28 cellular contexts compared by ENCODE assay signal in the genomic region with DNA sequence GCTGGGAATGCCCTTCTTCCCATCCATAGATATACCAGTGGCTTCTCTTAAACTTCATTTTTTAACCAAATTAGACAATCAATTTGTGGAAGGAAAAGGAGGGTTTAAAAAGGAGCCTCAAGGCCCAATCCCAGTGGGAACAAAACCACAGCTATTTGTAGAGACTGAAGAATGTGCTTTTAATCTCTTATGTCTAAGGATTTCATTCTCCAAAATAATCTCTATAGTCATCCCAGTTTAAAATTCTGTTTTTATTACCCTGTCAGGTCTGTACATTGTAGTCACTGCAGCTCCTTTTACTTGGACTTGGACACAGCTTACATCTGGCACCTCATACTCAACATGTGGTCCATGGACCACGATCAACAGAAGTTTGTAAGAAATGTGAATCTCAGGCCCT.
DNase-seq lines count a peak whose midpoint lies in the region; ATAC-seq, FAIRE-seq and TF ChIP-seq lines count a peak whose summit lies in the region.
"Had no signal": no experiment of that assay in that cellular context is flagged by ENCODE, and none has a peak within 500 bp of the region (broad histone marks: within the 10 kb centered on the region; RNA-seq: fewer than 3 reads in every experiment).

No MANE protein-coding gene starts in this region.

- no peak for TF ChIP-seq CTCF in astrocyte (IDR thresholded peaks at IDR 0.05; ENCODE audit: insufficient read depth, low read depth, low read length)

- H3K4me3 Mint-ChIP-seq in astrocyte (ENCODE audit: unreplicated experiment), result no peak overlapping the region
- H3K4me3 Mint-ChIP-seq: activated CD4-positive, alpha-beta T cell treated with anti-CD3 and anti-CD28 coated beads, Interleukin-2, amount 10 ng/mL, durations not matched to agents 7 days and 5 days; activated CD8-positive, alpha-beta memory T cell treated with anti-CD3 and anti-CD28 coated beads, Interleukin-2, amount 10 ng/mL, durations not matched to agents 7 days and 5 days; IgD-negative memory B cell; immature natural killer cell; stimulated activated naive B cell treated with anti-CD40 and anti-IgM and Interleukin-4, amounts not matched to agents 10 μg/mL and 1 μg/mL and 100 μg/mL, for 72 hours; WTC11 had no signal

- no peak overlapping the region for H3K18ac ChIP-seq in mesendoderm (ENCODE audit: low read length)

- no peak overlapping the region for H4K5ac ChIP-seq in mesendoderm (ENCODE audit: low read length)

- no peak overlapping the region for H2BK120ac ChIP-seq in mesendoderm (ENCODE audit: low read depth, low read length)

- H3F3A ChIP-seq in GM23248 (ENCODE audit: insufficient read depth), result peaks cover 46% of the 10 kb centered on the region

- H3K4me1 ChIP-seq in GM23248 (ENCODE audit: insufficient read depth), result peaks cover 55% of the 10 kb centered on the region
- H3K4me1 ChIP-seq in astrocyte (ENCODE audit: insufficient read depth, low read length), result peaks cover 13% of the 10 kb centered on the region
- H3K4me1 ChIP-seq in mesendoderm (ENCODE audit: control insufficient read depth, low read depth, low read length), result peaks cover 13% of the 10 kb centered on the region
- H3K4me1 ChIP-seq: adrenal gland had no signal

- H3K9me2 ChIP-seq in GM23248 (ENCODE audit: insufficient read depth), result no peaks in the 10 kb centered on the region; the same call in 1 of the 2 replicates

- H3K4me2 ChIP-seq in GM23248 (ENCODE audit: unreplicated experiment), result peak overlapping the region; percentile 2
- no peak overlapping the region for H3K4me2 ChIP-seq in astrocyte (ENCODE audit: low read length)
- no peak overlapping the region for H3K4me2 ChIP-seq in mesendoderm (ENCODE audit: low read length)

- H3K9ac ChIP-seq in GM23248 (no peak overlapping the region), astrocyte (ENCODE audit: low read length) (no peak overlapping the region), mesendoderm (ENCODE audit: low read length) (no peak overlapping the region)

- H3K27me3 ChIP-seq in GM23248 (replicated peaks; ENCODE audit: insufficient read depth) (no peaks in the 10 kb centered on the region), astrocyte (ENCODE audit: insufficient read depth, low read length) (no peaks in the 10 kb centered on the region), mesendoderm (ENCODE audit: insufficient read depth, low read length, poor library complexity) (no peaks in the 10 kb centered on the region)
- H3K27me3 ChIP-seq: adrenal gland, dorsolateral prefrontal cortex, esophagus squamous epithelium, ovary, SJSA1, suprapubic skin, upper lobe of left lung had no signal

- H3K36me3 Mint-ChIP-seq in astrocyte (ENCODE audit: low read depth, unreplicated experiment), result no peaks in the 10 kb centered on the region
- H3K36me3 Mint-ChIP-seq: activated CD8-positive, alpha-beta memory T cell treated with anti-CD3 and anti-CD28 coated beads, Interleukin-2, amount 10 ng/mL, durations not matched to agents 7 days and 5 days; IgD-negative memory B cell; immature natural killer cell; stimulated activated naive B cell treated with anti-CD40 and anti-IgM and Interleukin-4, amounts not matched to agents 10 μg/mL and 1 μg/mL and 100 μg/mL, for 72 hours; WTC11 had no signal

- H3K4me3 ChIP-seq in GM23248, result no peak overlapping the region
- no peak overlapping the region for H3K4me3 ChIP-seq in astrocyte (ENCODE audit: insufficient read depth, low read depth, low read length)
- H3K4me3 ChIP-seq in mesendoderm (ENCODE audit: low read length), result no peak overlapping the region
- H3K4me3 ChIP-seq: adrenal gland, dorsolateral prefrontal cortex, esophagus squamous epithelium, ovary, SJSA1, suprapubic skin, upper lobe of left lung had no signal

- no peak overlapping the region for H4K8ac ChIP-seq in mesendoderm (ENCODE audit: low read depth, low read length)

- H3K79me2 ChIP-seq in GM23248 (ENCODE audit: insufficient read depth) (no peaks in the 10 kb centered on the region), astrocyte (ENCODE audit: insufficient read depth, low read length) (no peaks in the 10 kb centered on the region), mesendoderm (ENCODE audit: control insufficient read depth, insufficient read depth, low read length) (no peaks in the 10 kb centered on the region)

- no peak overlapping the region for H3K56ac ChIP-seq in mesendoderm (ENCODE audit: low read length)

- no peak overlapping the region for H2AK5ac ChIP-seq in mesendoderm (ENCODE audit: low read length)

- H3K4ac ChIP-seq in mesendoderm (ENCODE audit: low read depth, low read length), result no peak overlapping the region

- FAIRE-seq in astrocyte (lab: Jason Lieb, UNC), result peak; percentile 76

- H3K79me1 ChIP-seq in mesendoderm (ENCODE audit: low read length), result no peaks in the 10 kb centered on the region

- no peak for ATAC-seq in HG02840 (IDR thresholded peaks at IDR 0.05; ENCODE audit: low FRiP score, unreplicated experiment)
- ATAC-seq: activated CD8-positive, alpha-beta memory T cell treated with anti-CD3 and anti-CD28 coated beads, Interleukin-2, amount 10 ng/mL, durations not matched to agents 7 days and 5 days; left cardiac atrium; stimulated activated naive B cell treated with anti-CD40 and anti-IgM and Interleukin-4, amounts not matched to agents 10 μg/mL and 1 μg/mL and 100 μg/mL, for 72 hours; WTC11 had no signal

- no peak overlapping the region for H2AFZ ChIP-seq in GM23248
- no peak overlapping the region for H2AFZ ChIP-seq in astrocyte (ENCODE audit: low read depth, low read length)

- H3K9me3 ChIP-seq in GM23248 (ENCODE audit: low read depth), result no peaks in the 10 kb centered on the region
- no peaks in the 10 kb centered on the region for H3K9me3 ChIP-seq in astrocyte (ENCODE audit: insufficient read depth, low read depth, low read length)
- H3K9me3 ChIP-seq: adrenal gland, esophagus squamous epithelium, ovary, SJSA1, suprapubic skin, upper lobe of left lung had no signal

- 31 to 33% methylated on average over 1 of the region's 1 CpG for WGBS in GM23248 (ENCODE audit: low coverage in 1 of 2, low lambda C conversion rate in 2 of 2, missing lambda C conversion rate in 2 of 2), 2 experiments
- WGBS in mesendoderm (ENCODE audit: extremely low coverage, insufficient coverage, low lambda C conversion rate), result no CpG with 5 or more reads among the region's 1 CpG

- peak overlapping the region; percentile 88 for H2BK15ac ChIP-seq in mesendoderm (replicated peaks; ENCODE audit: low read depth)

- no peaks in the 10 kb centered on the region; the same call in 1 of the 2 replicates for H4K20me1 ChIP-seq in GM23248 (ENCODE audit: insufficient read depth)
- no peaks in the 10 kb centered on the region for H4K20me1 ChIP-seq in astrocyte (ENCODE audit: insufficient read depth, low read length)

- peaks cover 18% of the 10 kb centered on the region for H3K4me1 Mint-ChIP-seq in astrocyte (ENCODE audit: low read depth, unreplicated experiment)
- H3K4me1 Mint-ChIP-seq: activated CD4-positive, alpha-beta T cell treated with anti-CD3 and anti-CD28 coated beads, Interleukin-2, amount 10 ng/mL, durations not matched to agents 7 days and 5 days; immature natural killer cell had no signal

- no peak overlapping the region for H3K27ac Mint-ChIP-seq in astrocyte (ENCODE audit: unreplicated experiment)
- H3K27ac Mint-ChIP-seq: activated CD4-positive, alpha-beta T cell treated with anti-CD3 and anti-CD28 coated beads, Interleukin-2, amount 10 ng/mL, durations not matched to agents 7 days and 5 days; activated CD8-positive, alpha-beta memory T cell treated with anti-CD3 and anti-CD28 coated beads, Interleukin-2, amount 10 ng/mL, durations not matched to agents 7 days and 5 days; IgD-negative memory B cell; immature natural killer cell; stimulated activated naive B cell treated with anti-CD40 and anti-IgM and Interleukin-4, amounts not matched to agents 10 μg/mL and 1 μg/mL and 100 μg/mL, for 72 hours; WTC11 had no signal

- DNase-seq in AG08395 (ENCODE audit: low spot score), result peak; percentile 47
- peak; percentile 48 for DNase-seq in GM23248
- peak; percentile 70 for DNase-seq in astrocyte (ENCODE audit: low read depth)
- DNase-seq in mesendoderm, result no peak
- DNase-seq in superior temporal gyrus (ENCODE audit: extremely low spot score), result no peak
- no peak for DNase-seq in activated CD4-positive, CD25-positive, alpha-beta regulatory T cell (lab: John Stamatoyannopoulos, UW)
- DNase-seq in RKO (ENCODE audit: low spot score), result no peak
- DNase-seq: activated CD4-positive, alpha-beta T cell treated with anti-CD3 and anti-CD28 coated beads, Interleukin-2, amount 10 ng/mL, durations not matched to agents 7 days and 5 days; activated CD8-positive, alpha-beta memory T cell treated with anti-CD3 and anti-CD28 coated beads, Interleukin-2, amount 10 ng/mL, durations not matched to agents 7 days and 5 days; activated T-cell treated with anti-CD3 and anti-CD28 coated beads, Interleukin-2, amount 50 U/mL, for 48 hours; adrenal gland; dorsolateral prefrontal cortex; esophagus squamous epithelium; immature natural killer cell; left cardiac atrium; NCI-H1092; NCI-H1694; NCI-H510A; ovary; stimulated activated naive B cell treated with anti-CD40 and anti-IgM and Interleukin-4, amounts not matched to agents 10 μg/mL and 1 μg/mL and 100 μg/mL, for 72 hours; T-helper 1 cell; upper lobe of left lung had no signal

- peak overlapping the region; percentile 44 for H3K27ac ChIP-seq in GM23248
- H3K27ac ChIP-seq in astrocyte (ENCODE audit: low read depth, low read length), result no peak overlapping the region
- no peak overlapping the region for H3K27ac ChIP-seq in mesendoderm (ENCODE audit: low read depth, low read length)
- H3K27ac ChIP-seq: adrenal gland, dorsolateral prefrontal cortex, esophagus squamous epithelium, ovary, RWPE1, SJSA1, suprapubic skin, upper lobe of left lung had no signal

- no peaks in the 10 kb centered on the region for H3K9me3 Mint-ChIP-seq in astrocyte (ENCODE audit: unreplicated experiment)
- H3K9me3 Mint-ChIP-seq: activated CD4-positive, alpha-beta T cell treated with anti-CD3 and anti-CD28 coated beads, Interleukin-2, amount 10 ng/mL, durations not matched to agents 7 days and 5 days; IgD-negative memory B cell; stimulated activated naive B cell treated with anti-CD40 and anti-IgM and Interleukin-4, amounts not matched to agents 10 μg/mL and 1 μg/mL and 100 μg/mL, for 72 hours; WTC11 had no signal

- in situ Hi-C loops in GM23248 (cut with MboI), result loop anchor here (25.0 kb wide), 1 partner anchor 612 kb away; no protein-coding TSS in a partner anchor

- H3K36me3 ChIP-seq in GM23248 (ENCODE audit: low read depth), result no peaks in the 10 kb centered on the region
- no peaks in the 10 kb centered on the region for H3K36me3 ChIP-seq in astrocyte (ENCODE audit: insufficient read depth, low read length)
- no peaks in the 10 kb centered on the region for H3K36me3 ChIP-seq in mesendoderm (ENCODE audit: control insufficient read depth, insufficient read depth, low read length)
- H3K36me3 ChIP-seq: adrenal gland, esophagus squamous epithelium, ovary, SJSA1, suprapubic skin, upper lobe of left lung had no signal

- H2BK5ac ChIP-seq in mesendoderm (ENCODE audit: low read length), result no peak overlapping the region

- no peak overlapping the region for H3K23ac ChIP-seq in mesendoderm (ENCODE audit: low read length)

- no peaks in the 10 kb centered on the region for H3K27me3 Mint-ChIP-seq in astrocyte (ENCODE audit: low read depth, unreplicated experiment)

Comparison
In these comparisons a context has a peak if more than half of its experiments do, and no peak if none do; other contexts are left out.
1. DNase-seq: peak in AG08395 (single experiment), GM23248 (single experiment) and astrocyte (single experiment); none in mesendoderm (single experiment), superior temporal gyrus (single experiment), activated CD4-positive, CD25-positive, alpha-beta regulatory T cell (0 of 4) and RKO (single experiment).